Comparison of ENCODE assay signal across 8 cellular contexts in genomic region chr16:2267913-2268666, GRCh38. TPM values are rescaled to one million over a fixed set of nuclear protein-coding genes. Genes with fewer than 3 reads are reported as not detected.
DNase-seq lines count a peak whose midpoint lies in the region; ATAC-seq and TF ChIP-seq lines count a peak whose summit lies in the region.

A gene with protein sequence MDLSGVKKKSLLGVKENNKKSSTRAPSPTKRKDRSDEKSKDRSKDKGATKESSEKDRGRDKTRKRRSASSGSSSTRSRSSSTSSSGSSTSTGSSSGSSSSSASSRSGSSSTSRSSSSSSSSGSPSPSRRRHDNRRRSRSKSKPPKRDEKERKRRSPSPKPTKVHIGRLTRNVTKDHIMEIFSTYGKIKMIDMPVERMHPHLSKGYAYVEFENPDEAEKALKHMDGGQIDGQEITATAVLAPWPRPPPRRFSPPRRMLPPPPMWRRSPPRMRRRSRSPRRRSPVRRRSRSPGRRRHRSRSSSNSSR (minus strand): TSS chr16:2268126. CDS start chr16:2264643, 3,483 bp downstream.

- WGBS in esophagus squamous epithelium, 2 donors: 0% methylated on average over 6 of the region's 88 CpGs; no CpG with 5 or more reads in 1 of the 2 donors

- peaks cover 20 to 63% (median 30%) of the 10 kb centered on the region in 3 donors for H3K4me1 ChIP-seq in esophagus squamous epithelium

- peak; percentile 77 for ATAC-seq in GM21723 (IDR thresholded peaks at IDR 0.05; ENCODE audit: unreplicated experiment)

- peak within 1 kb of the TSS; percentile 91 to 99 (median 98) for H3K27ac ChIP-seq in esophagus squamous epithelium

- no peaks in the 10 kb centered on the region for H3K27me3 ChIP-seq in esophagus squamous epithelium

- DNase-seq in DMS79 (lab: John Stamatoyannopoulos, UW): peak; percentile 80
- DNase-seq in KG1 (lab: John Stamatoyannopoulos, UW): peak; percentile 97
- DNase-seq in activated T-cell treated with anti-CD3 and anti-CD28 coated beads, Interleukin-2, amount 50 U/mL, for 48 hours: peak; percentile 97 to 99
- DNase-seq in esophagus squamous epithelium (lab: John Stamatoyannopoulos, UW): peak; percentile 79
- DNase-seq in myocyte (ENCODE audit: low read depth): peak; percentile 97
- DNase-seq in stimulated activated CD8-positive, alpha-beta memory T cell treated with anti-CD3 and anti-CD28 coated beads, Interleukin-7, amount 100 ng/mL, for 4 hours (ENCODE audit: low read depth in 2 of 2): peak; percentile 89 to 95

- H3K36me3 ChIP-seq in esophagus squamous epithelium: peaks cover 5 to 24% (median 17%) of the 10 kb centered on the region in 3 donors

- intact Hi-C loops in esophagus squamous epithelium (cut with DNase I): no loop called here

- no peaks in the 10 kb centered on the region for H3K9me3 ChIP-seq in esophagus squamous epithelium

- TF ChIP-seq CTCF in esophagus squamous epithelium (IDR thresholded peaks at IDR 0.05): peak in 3 of 6 experiments; percentile 2 to 28 (median 13)

- H3K4me3 ChIP-seq in esophagus squamous epithelium: peak within 1 kb of the TSS; percentile 74 to 95 (median 81)

- peak in 3 of 4 donors; percentile 96 to 99 (median 98) for TF ChIP-seq POLR2A in esophagus squamous epithelium (IDR thresholded peaks at IDR 0.05)

TF ChIP-seq in PFSK-1, 5 proteins besides CTCF, POLR2A, EP300 and RAD21:
- TF ChIP-seq TAF1 (IDR thresholded peaks at IDR 0.05; ENCODE audit: borderline replicate concordance, insufficient read depth, low read length) (peak; percentile 87; the same call in 1 of the 2 replicates), REST (IDR thresholded peaks at IDR 0.05; ENCODE audit: insufficient read depth in 1 of 2, low read depth in 2 of 2, low read length in 2 of 2) (no peak), FOXP2 (optimal IDR thresholded peaks at IDR 0.05; ENCODE audit: borderline replicate concordance, extremely low read depth, extremely low read length, insufficient read depth) (peak; percentile 5), SIN3A (IDR thresholded peaks at IDR 0.05; ENCODE audit: borderline replicate concordance, insufficient read depth, low read length) (0 out of 2 replicates have a peak, but pooled peaks have one; percentile 44), POLR2AphosphoS5 (IDR thresholded peaks at IDR 0.05; ENCODE audit: low read depth, low read length) (peak; percentile 87)

RNA-seq across cellular contexts. Expression of the gene that starts here (rescaled TPM):
- 203 TPM for polyA plus RNA-seq in PFSK-1 (2012; ENCODE audit: insufficient read length, low read depth)
- 100 to 1,000 TPM in 3 of 4 donors, 10 to 100 TPM in 1; 93.0 to 125 (median 114) TPM for total RNA-seq in esophagus squamous epithelium
- 109 and 136 TPM in 2 replicates for total RNA-seq in myocyte
- 131 TPM for polyA plus RNA-seq in myocyte (2012)

Comparison
In these comparisons a context has a peak if more than half of its experiments do, and no peak if none do; other contexts are left out.
1. Peak in every context shown above with its lines: DNase-seq, ATAC-seq, H3K4me3 ChIP-seq and H3K27ac ChIP-seq.